ENCODE assay signal across 1 cellular context in genomic region chr17:67663445-67663844, GRCh38.
TF ChIP-seq lines count a peak whose summit lies in the region.

No MANE protein-coding gene starts in this region.

TF ChIP-seq in SK-N-SH, 30 proteins besides CTCF, POLR2A, EP300 and RAD21 (continued from another document):
- TF ChIP-seq USF2 (IDR thresholded peaks at IDR 0.05; ENCODE audit: borderline replicate concordance, low read depth, low read length) (no peak), SIN3A (IDR thresholded peaks at IDR 0.05; ENCODE audit: borderline replicate concordance, low read depth, low read length) (no peak)
TF ChIP-seq in SK-N-SH: peak in this region for 0.
